Comparison of ENCODE assay signal across 21 cellular contexts in genomic region chr6:124260337-124260736, GRCh38.
"Had no signal": no experiment of that assay in that cellular context is flagged by ENCODE, and none has a peak within 500 bp of the region (broad histone marks: within the 10 kb centered on the region; RNA-seq: fewer than 3 reads in every experiment).

No MANE protein-coding gene starts in this region.

- H3K27ac ChIP-seq: dorsolateral prefrontal cortex, heart left ventricle, left ventricle myocardium inferior, lower lobe of right lung, parathyroid adenoma, psoas muscle, stomach, thoracic aorta, transverse colon had no signal

- H3K4me1 ChIP-seq: heart left ventricle, left ventricle myocardium inferior, lower lobe of right lung, parathyroid adenoma, psoas muscle, stomach, transverse colon had no signal

- H3K4me3 ChIP-seq: dorsolateral prefrontal cortex, heart left ventricle, left ventricle myocardium inferior, lower lobe of right lung, psoas muscle, stomach, thoracic aorta, transverse colon had no signal

- H3K36me3 ChIP-seq: heart left ventricle, left ventricle myocardium inferior, lower lobe of right lung, stomach, thoracic aorta, transverse colon had no signal

- H3K9me3 ChIP-seq: heart left ventricle, left ventricle myocardium inferior, lower lobe of right lung, psoas muscle, stomach, thoracic aorta, transverse colon had no signal

- FAIRE-seq: frontal cortex, kidney, small intestine had no signal

- DNase-seq: cortex of kidney; effector CD8-positive, alpha-beta T cell; heart left ventricle; hippocampal formation; kidney; left cardiac atrium; left ventricle myocardium inferior; lower lobe of right lung; mesenchymal stem cell; naive B cell; psoas muscle; small intestine; stimulated activated CD4-positive, alpha-beta T cell treated with anti-CD3 and anti-CD28 coated beads, Interleukin-12 subunit alpha, Interleukin-12 subunit beta, amount 100 ng/mL, for 4 hours; stimulated activated naive CD4-positive, alpha-beta T cell; stomach; substantia nigra; transverse colon had no signal

- H3K27me3 ChIP-seq: dorsolateral prefrontal cortex, heart left ventricle, stomach, transverse colon had no signal
